ENCODE assay signal across 13 cellular contexts in the genomic region with DNA sequence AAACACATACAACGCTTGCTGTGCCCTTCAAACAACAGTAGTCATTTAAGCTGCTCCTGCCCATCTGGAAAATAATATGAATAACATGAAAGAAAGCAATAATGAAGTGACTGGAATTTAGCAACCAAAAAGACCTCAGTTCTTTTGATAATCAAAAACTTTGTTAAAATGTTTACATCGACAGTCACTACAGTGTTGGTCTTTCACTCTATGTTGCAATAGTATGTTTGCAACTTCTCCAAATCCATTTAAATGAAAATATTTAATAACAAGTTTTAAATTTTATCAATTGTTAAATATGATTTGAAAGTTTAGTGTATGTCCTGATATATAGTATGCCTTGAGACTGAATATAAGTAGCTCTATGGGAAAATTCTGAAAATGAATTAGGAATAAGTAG.
DNase-seq lines count a peak whose midpoint lies in the region; ATAC-seq and TF ChIP-seq lines count a peak whose summit lies in the region.
"Had no signal": no experiment of that assay in that cellular context is flagged by ENCODE, and none has a peak within 500 bp of the region (broad histone marks: within the 10 kb centered on the region; RNA-seq: fewer than 3 reads in every experiment).

No MANE protein-coding gene starts in this region.

- 56 to 62% methylated on average over 2 of the region's 2 CpGs for WGBS in tibial nerve, 2 donors

- H3K4me1 Mint-ChIP-seq in activated CD8-positive, alpha-beta memory T cell treated with anti-CD3 and anti-CD28 coated beads, Interleukin-2, amount 10 ng/mL, durations not matched to agents 7 days and 5 days = peaks cover 88% of the 10 kb centered on the region
- peaks cover 85% of the 10 kb centered on the region for H3K4me1 Mint-ChIP-seq in stimulated activated memory B cell treated with anti-CD40 and anti-IgM and Interleukin-4, amounts not matched to agents 10 μg/mL and 1 μg/mL and 100 μg/mL, for 72 hours

- no peaks in the 10 kb centered on the region for H3K9me3 Mint-ChIP-seq in activated CD8-positive, alpha-beta memory T cell treated with anti-CD3 and anti-CD28 coated beads, Interleukin-2, amount 10 ng/mL, durations not matched to agents 7 days and 5 days (ENCODE audit: low read depth)
- H3K9me3 Mint-ChIP-seq in stimulated activated memory B cell treated with anti-CD40 and anti-IgM and Interleukin-4, amounts not matched to agents 10 μg/mL and 1 μg/mL and 100 μg/mL, for 72 hours = no peaks in the 10 kb centered on the region

- TF ChIP-seq POLR2A in Peyer's patch (IDR thresholded peaks at IDR 0.05) = no peak
- no peak for TF ChIP-seq POLR2A in tibial nerve (IDR thresholded peaks at IDR 0.05)

- no peak for DNase-seq in activated CD8-positive, alpha-beta memory T cell treated with anti-CD3 and anti-CD28 coated beads, Interleukin-2, amount 10 ng/mL, durations not matched to agents 7 days and 5 days
- DNase-seq in activated CD8-positive, alpha-beta memory T cell treated with anti-CD3 and anti-CD28 coated beads, Interleukin-2, amount 50 U/mL, for 48 hours = no peak
- DNase-seq in Peyer's patch (no peak), coronary artery (ENCODE audit: low spot score) (no peak), tibial nerve (ENCODE audit: low spot score in 2 of 2) (no peak)
- DNase-seq: ACHN, foreskin melanocyte, NCI-H82, ovary had no signal

- H3K4me3 ChIP-seq in Peyer's patch (no peak overlapping the region), coronary artery (no peak overlapping the region), tibial nerve (no peak overlapping the region)
- H3K4me3 ChIP-seq: ovary had no signal

- no peak overlapping the region for H3K4me3 Mint-ChIP-seq in activated CD8-positive, alpha-beta memory T cell treated with anti-CD3 and anti-CD28 coated beads, Interleukin-2, amount 10 ng/mL, durations not matched to agents 7 days and 5 days
- H3K4me3 Mint-ChIP-seq in stimulated activated memory B cell treated with anti-CD40 and anti-IgM and Interleukin-4, amounts not matched to agents 10 μg/mL and 1 μg/mL and 100 μg/mL, for 72 hours = peak overlapping the region; percentile 28
- H3K4me3 Mint-ChIP-seq: mesothelial cell of epicardium had no signal

- CTCF ChIA-PET in activated CD8-positive, alpha-beta memory T cell treated with anti-CD3 and anti-CD28 coated beads, Interleukin-2, amount 10 ng/mL, durations not matched to agents 7 days and 5 days (lab: Charles Lee) = interaction anchor here (0.7 to 1.3 kb wide), 2 partner anchors 9 to 38 kb away, joined by 3 read pairs; no protein-coding TSS in a partner anchor

- H3K27ac ChIP-seq in Peyer's patch (peak overlapping the region; percentile 62 to 75 (median 66)), coronary artery (peak overlapping the region; percentile 1 to 69), tibial nerve (peak overlapping the region in 1 of 4 donors; percentile 40)
- H3K27ac ChIP-seq: ovary had no signal

- H3K27me3 ChIP-seq in Peyer's patch (no peaks in the 10 kb centered on the region), tibial nerve (no peaks in the 10 kb centered on the region)
- H3K27me3 ChIP-seq: ovary had no signal

- TF ChIP-seq CTCF in Peyer's patch (IDR thresholded peaks at IDR 0.05) = no peak
- TF ChIP-seq CTCF in coronary artery (IDR thresholded peaks at IDR 0.05) = no peak
- TF ChIP-seq CTCF in tibial nerve (IDR thresholded peaks at IDR 0.05) = no peak

- ATAC-seq in activated CD8-positive, alpha-beta memory T cell treated with anti-CD3 and anti-CD28 coated beads, Interleukin-2, amount 10 ng/mL, durations not matched to agents 7 days and 5 days = no peak
- no peak for ATAC-seq in stimulated activated memory B cell treated with anti-CD40 and anti-IgM and Interleukin-4, amounts not matched to agents 10 μg/mL and 1 μg/mL and 100 μg/mL, for 72 hours
- ATAC-seq in GM21423 (IDR thresholded peaks at IDR 0.05; ENCODE audit: unreplicated experiment) (no peak), GM18858 (IDR thresholded peaks at IDR 0.05; ENCODE audit: unreplicated experiment) (no peak)

- TF ChIP-seq EP300 in tibial nerve (IDR thresholded peaks at IDR 0.05) = no peak

- H3K36me3 ChIP-seq in Peyer's patch (no peaks in the 10 kb centered on the region), tibial nerve (no peaks in the 10 kb centered on the region)
- H3K36me3 ChIP-seq: ovary had no signal

- peak overlapping the region; percentile 86 for H3K27ac Mint-ChIP-seq in activated CD8-positive, alpha-beta memory T cell treated with anti-CD3 and anti-CD28 coated beads, Interleukin-2, amount 10 ng/mL, durations not matched to agents 7 days and 5 days
- H3K27ac Mint-ChIP-seq in stimulated activated memory B cell treated with anti-CD40 and anti-IgM and Interleukin-4, amounts not matched to agents 10 μg/mL and 1 μg/mL and 100 μg/mL, for 72 hours = peak overlapping the region; percentile 79
- H3K27ac Mint-ChIP-seq: mesothelial cell of epicardium had no signal

- H3K27me3 Mint-ChIP-seq in activated CD8-positive, alpha-beta memory T cell treated with anti-CD3 and anti-CD28 coated beads, Interleukin-2, amount 10 ng/mL, durations not matched to agents 7 days and 5 days = no peaks in the 10 kb centered on the region
- no peaks in the 10 kb centered on the region for H3K27me3 Mint-ChIP-seq in stimulated activated memory B cell treated with anti-CD40 and anti-IgM and Interleukin-4, amounts not matched to agents 10 μg/mL and 1 μg/mL and 100 μg/mL, for 72 hours

- H3K36me3 Mint-ChIP-seq in activated CD8-positive, alpha-beta memory T cell treated with anti-CD3 and anti-CD28 coated beads, Interleukin-2, amount 10 ng/mL, durations not matched to agents 7 days and 5 days = peaks cover 47% of the 10 kb centered on the region
- H3K36me3 Mint-ChIP-seq in stimulated activated memory B cell treated with anti-CD40 and anti-IgM and Interleukin-4, amounts not matched to agents 10 μg/mL and 1 μg/mL and 100 μg/mL, for 72 hours = peaks cover 19% of the 10 kb centered on the region
- H3K36me3 Mint-ChIP-seq: mesothelial cell of epicardium had no signal

- H3K9me3 ChIP-seq in Peyer's patch (no peaks in the 10 kb centered on the region), tibial nerve (no peaks in the 10 kb centered on the region)
- H3K9me3 ChIP-seq: ovary had no signal

- H3K4me1 ChIP-seq in Peyer's patch (peaks cover 0 to 26% (median 10%) of the 10 kb centered on the region in 4 donors), tibial nerve (peaks cover 0 to 45% (median 22%) of the 10 kb centered on the region in 4 donors)
